Comparison of ENCODE assay signal across 9 cellular contexts in the genomic region with DNA sequence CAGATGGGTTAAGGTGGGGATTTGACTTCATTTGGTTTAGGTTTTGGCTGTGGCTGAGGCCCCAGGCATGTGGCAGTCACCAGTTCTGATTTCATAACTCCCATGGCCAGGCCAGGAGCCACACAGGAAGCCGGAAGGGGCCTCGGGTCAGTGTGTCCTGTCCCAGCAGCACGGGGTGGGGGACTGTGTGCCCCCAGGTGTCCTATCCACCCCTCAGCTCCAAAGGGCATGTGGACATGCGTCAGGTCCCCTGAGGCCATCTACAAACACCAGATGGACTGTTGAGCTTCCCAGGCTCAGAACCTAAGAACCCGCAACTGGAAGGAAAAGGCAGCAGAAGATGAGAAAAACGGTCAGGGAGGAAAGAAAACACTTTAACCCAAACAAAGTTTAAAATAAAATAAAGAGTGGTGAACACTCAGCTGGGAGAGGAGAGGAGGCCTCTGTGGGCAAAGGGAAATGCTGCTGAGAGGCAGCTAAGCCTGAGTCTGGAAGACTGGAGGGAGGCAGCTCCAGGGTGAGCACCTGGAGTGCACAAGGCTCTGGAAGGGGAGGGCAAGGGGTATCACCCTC.
DNase-seq lines count a peak whose midpoint lies in the region; ATAC-seq and TF ChIP-seq lines count a peak whose summit lies in the region.
"Had no signal": no experiment of that assay in that cellular context is flagged by ENCODE, and none has a peak within 500 bp of the region (broad histone marks: within the 10 kb centered on the region; RNA-seq: fewer than 3 reads in every experiment).

No MANE protein-coding gene starts in this region.

- H3K27me3 ChIP-seq in muscle layer of duodenum (ENCODE audit: low read depth, low read length) (no peaks in the 10 kb centered on the region), uterus (no peaks in the 10 kb centered on the region)

- no peak for TF ChIP-seq POLR2A in uterus (IDR thresholded peaks at IDR 0.05)

- peak overlapping the region; percentile 41 for H3K27ac ChIP-seq in muscle layer of duodenum (ENCODE audit: low read length)
- H3K27ac ChIP-seq in uterus: peak overlapping the region; percentile 57 to 59

- H3K36me3 ChIP-seq in muscle layer of duodenum (ENCODE audit: control insufficient read depth in 1 of 2, insufficient read depth in 2 of 2, low read length in 2 of 2) (no peaks in the 10 kb centered on the region), uterus (no peaks in the 10 kb centered on the region)

- H3K9me3 ChIP-seq in muscle layer of duodenum (ENCODE audit: control insufficient read depth in 1 of 2, low read length in 2 of 2): no peaks in the 10 kb centered on the region
- no peaks in the 10 kb centered on the region for H3K9me3 ChIP-seq in uterus

- H3K4me1 Mint-ChIP-seq in activated naive CD4-positive, alpha-beta T cell treated with anti-CD3 and anti-CD28 coated beads, Interleukin-2, amount 50 U/mL, for 24 hours: peaks cover 40% of the 10 kb centered on the region

- DNase-seq in activated naive CD4-positive, alpha-beta T cell treated with Interleukin-2 at 50 U/mL for 16 hours: no peak
- DNase-seq in choroid plexus epithelial cell (ENCODE audit: low read depth) (peak; percentile 58), uterus (peak; percentile 47 to 65), cerebellar cortex (ENCODE audit: low spot score) (no peak), NCI-H1092 (lab: John Stamatoyannopoulos, UW) (no peak)
- DNase-seq: kidney had no signal

- peaks cover 7 to 8% of the 10 kb centered on the region in 2 donors for H3K4me1 ChIP-seq in muscle layer of duodenum (ENCODE audit: control insufficient read depth in 1 of 2, insufficient read depth in 2 of 2, low read length in 2 of 2)
- peaks cover 0 to 5% of the 10 kb centered on the region in 2 donors for H3K4me1 ChIP-seq in uterus

- no peak for ATAC-seq in GM19023 (IDR thresholded peaks at IDR 0.05; ENCODE audit: unreplicated experiment)

- H3K27me3 Mint-ChIP-seq in activated naive CD4-positive, alpha-beta T cell treated with anti-CD3 and anti-CD28 coated beads, Interleukin-2, amount 50 U/mL, for 24 hours: peaks cover 2% of the 10 kb centered on the region

- TF ChIP-seq CTCF in choroid plexus epithelial cell (conservative IDR thresholded peaks at IDR 0.05; ENCODE audit: low read depth, low read length) (no peak), uterus (IDR thresholded peaks at IDR 0.05) (no peak)

- H3K36me3 Mint-ChIP-seq in activated naive CD4-positive, alpha-beta T cell treated with anti-CD3 and anti-CD28 coated beads, Interleukin-2, amount 50 U/mL, for 24 hours: no peaks in the 10 kb centered on the region

- H3K4me3 ChIP-seq in choroid plexus epithelial cell (ENCODE audit: low read depth, low read length) (no peak overlapping the region), muscle layer of duodenum (ENCODE audit: low read depth in 1 of 2, low read length in 2 of 2) (no peak overlapping the region), uterus (no peak overlapping the region)

- H3K27ac Mint-ChIP-seq in activated naive CD4-positive, alpha-beta T cell treated with anti-CD3 and anti-CD28 coated beads, Interleukin-2, amount 50 U/mL, for 24 hours: peak overlapping the region; percentile 83

- intact Hi-C loops in uterus (cut with DNase I; ENCODE audit: low total_unique reads): no loop called here

- peak overlapping the region; percentile 47 for H3K4me3 Mint-ChIP-seq in activated naive CD4-positive, alpha-beta T cell treated with anti-CD3 and anti-CD28 coated beads, Interleukin-2, amount 50 U/mL, for 24 hours

- no peaks in the 10 kb centered on the region for H3K9me3 Mint-ChIP-seq in activated naive CD4-positive, alpha-beta T cell treated with anti-CD3 and anti-CD28 coated beads, Interleukin-2, amount 50 U/mL, for 24 hours

Comparison
In these comparisons a context has a peak if more than half of its experiments do, and no peak if none do; other contexts are left out.
1. DNase-seq: peak in choroid plexus epithelial cell (single experiment) and uterus (2 of 2); none in activated naive CD4-positive, alpha-beta T cell treated with Interleukin-2 at 50 U/mL for 16 hours (single experiment), cerebellar cortex (single experiment) and NCI-H1092 (single experiment).